ENCODE assay signal across 14 cellular contexts in genomic region chr2:42495611-42496010, GRCh38. TPM values are rescaled to one million over a fixed set of nuclear protein-coding genes. Genes with fewer than 3 reads are reported as not detected.
DNase-seq lines count a peak whose midpoint lies in the region; TF ChIP-seq lines count a peak whose summit lies in the region.
"Had no signal": no experiment of that assay in that cellular context is flagged by ENCODE, and none has a peak within 500 bp of the region (broad histone marks: within the 10 kb centered on the region; RNA-seq: fewer than 3 reads in every experiment).

No MANE protein-coding gene starts in this region.

- H3K4me1 Mint-ChIP-seq in activated naive CD4-positive, alpha-beta T cell treated with anti-CD3 and anti-CD28 coated beads for 36 hours (ENCODE audit: low read depth): peaks cover 6% of the 10 kb centered on the region

- H3K79me2 ChIP-seq in ACC112 (ENCODE audit: control insufficient read depth, insufficient read depth, low read length, unreplicated experiment): no peaks in the 10 kb centered on the region
- no peaks in the 10 kb centered on the region for H3K79me2 ChIP-seq in OCI-LY3 (ENCODE audit: low read length)

- DNase-seq in HAP-1 (ENCODE audit: low spot score in 2 of 2) (peak; percentile 18 to 52), GM03348 (ENCODE audit: low spot score) (no peak), NCI-H2171 treated with DMSO at 0.1 percent for 48 hours (lab: John Stamatoyannopoulos, UW) (no peak)
- no peak for DNase-seq in activated naive CD4-positive, alpha-beta T cell treated with anti-CD3 and anti-CD28 coated beads for 36 hours
- DNase-seq in stimulated activated CD4-positive, alpha-beta T cell treated with anti-CD3 and anti-CD28 coated beads, Interleukin-4, amount 100 ng/mL, for 1 hour: no peak

- H3K9me3 ChIP-seq in HAP-1 (no peaks in the 10 kb centered on the region), OCI-LY3 (ENCODE audit: insufficient read depth, low read length) (no peaks in the 10 kb centered on the region), endocrine pancreas (ENCODE audit: control insufficient read depth, low read length) (no peaks in the 10 kb centered on the region)
- H3K9me3 ChIP-seq: suprapubic skin had no signal

- no peaks in the 10 kb centered on the region for H4K20me1 ChIP-seq in OCI-LY3 (ENCODE audit: insufficient read depth, low read length)

- TF ChIP-seq CTCF in OCI-LY3 (IDR thresholded peaks at IDR 0.05; ENCODE audit: low read depth, low read length): no peak

- CTCF ChIA-PET in activated naive CD4-positive, alpha-beta T cell treated with anti-CD3 and anti-CD28 coated beads for 36 hours (lab: Charles Lee): interaction anchor here (0.7 to 4.3 kb wide), 7 partner anchors 10 to 316 kb away, joined by 3 to 30 read pairs (median 5); no protein-coding TSS in a partner anchor

- H3K9ac ChIP-seq in OCI-LY3 (ENCODE audit: low read length) (no peak overlapping the region), endocrine pancreas (ENCODE audit: control insufficient read depth, insufficient read depth, low read length) (no peak overlapping the region)

- H3K27me3 ChIP-seq in ACC112 (ENCODE audit: insufficient read depth, low read length) (peaks cover 28% of the 10 kb centered on the region), HAP-1 (ENCODE audit: low read depth) (no peaks in the 10 kb centered on the region), OCI-LY3 (ENCODE audit: low read depth, low read length) (peaks cover 3% of the 10 kb centered on the region; the same call in 1 of the 2 replicates), endocrine pancreas (ENCODE audit: control insufficient read depth, insufficient read depth, low read length) (no peaks in the 10 kb centered on the region)

- H3K27ac ChIP-seq in ACC112 (ENCODE audit: low read depth, low read length): no peak overlapping the region
- no peak overlapping the region for H3K27ac ChIP-seq in OCI-LY3 (ENCODE audit: low read length)
- H3K27ac ChIP-seq: skin epidermis, suprapubic skin had no signal

- no peak overlapping the region for H3K27ac Mint-ChIP-seq in activated naive CD4-positive, alpha-beta T cell treated with anti-CD3 and anti-CD28 coated beads for 36 hours
- H3K27ac Mint-ChIP-seq: activated CD4-positive, alpha-beta memory T cell treated with anti-CD3 and anti-CD28 coated beads for 36 hours had no signal

- intact Hi-C loops in activated naive CD4-positive, alpha-beta T cell treated with anti-CD3 and anti-CD28 coated beads for 36 hours (cut with micrococcal nuclease): loop anchor here (1.0 to 5.0 kb wide), 8 partner anchors 18 to 399 kb away; partner anchors contain the start of genes HAAO and MTA3

- H3K4me3 ChIP-seq in ACC112 (ENCODE audit: low read depth, low read length): peak overlapping the region; percentile 82
- peak overlapping the region; percentile 56 for H3K4me3 ChIP-seq in HAP-1
- no peak overlapping the region; the same call in 1 of the 2 replicates for H3K4me3 ChIP-seq in OCI-LY3 (ENCODE audit: low read length)
- H3K4me3 ChIP-seq in endocrine pancreas (ENCODE audit: control insufficient read depth, insufficient read depth, low read length): peak overlapping the region; percentile 68
- H3K4me3 ChIP-seq: lung had no signal

- H3K27me3 Mint-ChIP-seq in activated naive CD4-positive, alpha-beta T cell treated with anti-CD3 and anti-CD28 coated beads for 36 hours (ENCODE audit: low read depth): peaks cover 10% of the 10 kb centered on the region

- H3K36me3 ChIP-seq in ACC112 (ENCODE audit: insufficient read depth, low read length): no peaks in the 10 kb centered on the region
- H3K36me3 ChIP-seq in HAP-1 (replicated peaks): no peaks in the 10 kb centered on the region
- no peaks in the 10 kb centered on the region for H3K36me3 ChIP-seq in OCI-LY3 (replicated peaks; ENCODE audit: low read depth, low read length)
- H3K36me3 ChIP-seq in endocrine pancreas (ENCODE audit: control insufficient read depth, insufficient read depth, low read length): no peaks in the 10 kb centered on the region
- H3K36me3 ChIP-seq: suprapubic skin had no signal

- H3K36me3 Mint-ChIP-seq in activated naive CD4-positive, alpha-beta T cell treated with anti-CD3 and anti-CD28 coated beads for 36 hours (ENCODE audit: low read depth): no peaks in the 10 kb centered on the region
- H3K36me3 Mint-ChIP-seq: activated CD4-positive, alpha-beta memory T cell treated with anti-CD3 and anti-CD28 coated beads for 36 hours; naive B cell had no signal

- H3K9me3 Mint-ChIP-seq in activated naive CD4-positive, alpha-beta T cell treated with anti-CD3 and anti-CD28 coated beads for 36 hours: no peaks in the 10 kb centered on the region
- H3K9me3 Mint-ChIP-seq: activated CD4-positive, alpha-beta memory T cell treated with anti-CD3 and anti-CD28 coated beads for 36 hours had no signal

- H3K4me2 ChIP-seq in OCI-LY3 (ENCODE audit: low read length): peak overlapping the region; percentile 78

- in situ Hi-C loops in HAP-1 (cut with MboI; ENCODE audit: low sequenced_read_pairs): no loop called here

- H3K4me3 Mint-ChIP-seq in activated naive CD4-positive, alpha-beta T cell treated with anti-CD3 and anti-CD28 coated beads for 36 hours: no peak overlapping the region

- H3K4me1 ChIP-seq in ACC112 (ENCODE audit: control insufficient read depth, insufficient read depth, low read length, unreplicated experiment) (peaks cover 5% of the 10 kb centered on the region), HAP-1 (peaks cover 13% of the 10 kb centered on the region), OCI-LY3 (ENCODE audit: low read length) (peaks cover 5% of the 10 kb centered on the region; the same call in 1 of the 2 replicates), endocrine pancreas (ENCODE audit: control insufficient read depth, insufficient read depth, low read length) (peaks cover 8% of the 10 kb centered on the region)

- H2AFZ ChIP-seq in ACC112 (ENCODE audit: low read length, unreplicated experiment): peak overlapping the region; percentile 51
- no peak overlapping the region for H2AFZ ChIP-seq in OCI-LY3 (ENCODE audit: low read depth, low read length)

RNA-seq across cellular contexts. Expression of gene KCNG3, which starts 1.8 kb away (rescaled TPM):
- total RNA-seq in activated naive CD4-positive, alpha-beta T cell treated with anti-CD3 and anti-CD28 coated beads for 36 hours: under 1 TPM; 0.19 to 0.30 TPM
- total RNA-seq: activated CD4-positive, alpha-beta memory T cell treated with anti-CD3 and anti-CD28 coated beads for 36 hours; dermis microvascular lymphatic vessel endothelial cell had no signal

Comparison
In these comparisons a context has a peak if more than half of its experiments do, and no peak if none do; other contexts are left out.
1. DNase-seq: peak in HAP-1 (2 of 2); none in GM03348 (single experiment), activated naive CD4-positive, alpha-beta T cell treated with anti-CD3 and anti-CD28 coated beads for 36 hours (single experiment), stimulated activated CD4-positive, alpha-beta T cell treated with anti-CD3 and anti-CD28 coated beads, Interleukin-4, amount 100 ng/mL, for 1 hour (single experiment) and NCI-H2171 treated with DMSO at 0.1 percent for 48 hours (single experiment).